1 cellular context compared by ENCODE assay signal in the genomic region with DNA sequence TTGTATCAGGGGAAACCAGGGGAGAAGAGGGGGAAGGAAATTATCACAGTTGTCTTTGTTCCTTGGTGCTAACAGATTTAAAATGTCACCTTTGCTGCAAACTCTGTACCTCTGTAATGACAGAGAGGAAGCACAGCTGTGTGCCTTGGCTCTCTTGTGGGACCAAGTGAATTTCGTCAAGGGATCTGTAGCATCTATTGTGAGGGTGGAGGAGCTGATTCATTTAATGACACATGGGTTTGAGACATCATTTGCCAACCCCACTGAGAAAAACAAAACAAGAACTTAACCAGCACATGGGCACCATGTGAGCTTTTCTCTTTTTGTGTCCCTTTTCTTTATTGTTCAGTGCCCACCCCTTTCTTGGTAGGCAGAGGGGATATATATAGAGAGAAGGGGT.
TF ChIP-seq lines count a peak whose summit lies in the region.

No MANE protein-coding gene starts in this region.

TF ChIP-seq in GM23338, 12 proteins besides CTCF, POLR2A, EP300 and RAD21 (continued from another document):
- TF ChIP-seq, protein P1, sequence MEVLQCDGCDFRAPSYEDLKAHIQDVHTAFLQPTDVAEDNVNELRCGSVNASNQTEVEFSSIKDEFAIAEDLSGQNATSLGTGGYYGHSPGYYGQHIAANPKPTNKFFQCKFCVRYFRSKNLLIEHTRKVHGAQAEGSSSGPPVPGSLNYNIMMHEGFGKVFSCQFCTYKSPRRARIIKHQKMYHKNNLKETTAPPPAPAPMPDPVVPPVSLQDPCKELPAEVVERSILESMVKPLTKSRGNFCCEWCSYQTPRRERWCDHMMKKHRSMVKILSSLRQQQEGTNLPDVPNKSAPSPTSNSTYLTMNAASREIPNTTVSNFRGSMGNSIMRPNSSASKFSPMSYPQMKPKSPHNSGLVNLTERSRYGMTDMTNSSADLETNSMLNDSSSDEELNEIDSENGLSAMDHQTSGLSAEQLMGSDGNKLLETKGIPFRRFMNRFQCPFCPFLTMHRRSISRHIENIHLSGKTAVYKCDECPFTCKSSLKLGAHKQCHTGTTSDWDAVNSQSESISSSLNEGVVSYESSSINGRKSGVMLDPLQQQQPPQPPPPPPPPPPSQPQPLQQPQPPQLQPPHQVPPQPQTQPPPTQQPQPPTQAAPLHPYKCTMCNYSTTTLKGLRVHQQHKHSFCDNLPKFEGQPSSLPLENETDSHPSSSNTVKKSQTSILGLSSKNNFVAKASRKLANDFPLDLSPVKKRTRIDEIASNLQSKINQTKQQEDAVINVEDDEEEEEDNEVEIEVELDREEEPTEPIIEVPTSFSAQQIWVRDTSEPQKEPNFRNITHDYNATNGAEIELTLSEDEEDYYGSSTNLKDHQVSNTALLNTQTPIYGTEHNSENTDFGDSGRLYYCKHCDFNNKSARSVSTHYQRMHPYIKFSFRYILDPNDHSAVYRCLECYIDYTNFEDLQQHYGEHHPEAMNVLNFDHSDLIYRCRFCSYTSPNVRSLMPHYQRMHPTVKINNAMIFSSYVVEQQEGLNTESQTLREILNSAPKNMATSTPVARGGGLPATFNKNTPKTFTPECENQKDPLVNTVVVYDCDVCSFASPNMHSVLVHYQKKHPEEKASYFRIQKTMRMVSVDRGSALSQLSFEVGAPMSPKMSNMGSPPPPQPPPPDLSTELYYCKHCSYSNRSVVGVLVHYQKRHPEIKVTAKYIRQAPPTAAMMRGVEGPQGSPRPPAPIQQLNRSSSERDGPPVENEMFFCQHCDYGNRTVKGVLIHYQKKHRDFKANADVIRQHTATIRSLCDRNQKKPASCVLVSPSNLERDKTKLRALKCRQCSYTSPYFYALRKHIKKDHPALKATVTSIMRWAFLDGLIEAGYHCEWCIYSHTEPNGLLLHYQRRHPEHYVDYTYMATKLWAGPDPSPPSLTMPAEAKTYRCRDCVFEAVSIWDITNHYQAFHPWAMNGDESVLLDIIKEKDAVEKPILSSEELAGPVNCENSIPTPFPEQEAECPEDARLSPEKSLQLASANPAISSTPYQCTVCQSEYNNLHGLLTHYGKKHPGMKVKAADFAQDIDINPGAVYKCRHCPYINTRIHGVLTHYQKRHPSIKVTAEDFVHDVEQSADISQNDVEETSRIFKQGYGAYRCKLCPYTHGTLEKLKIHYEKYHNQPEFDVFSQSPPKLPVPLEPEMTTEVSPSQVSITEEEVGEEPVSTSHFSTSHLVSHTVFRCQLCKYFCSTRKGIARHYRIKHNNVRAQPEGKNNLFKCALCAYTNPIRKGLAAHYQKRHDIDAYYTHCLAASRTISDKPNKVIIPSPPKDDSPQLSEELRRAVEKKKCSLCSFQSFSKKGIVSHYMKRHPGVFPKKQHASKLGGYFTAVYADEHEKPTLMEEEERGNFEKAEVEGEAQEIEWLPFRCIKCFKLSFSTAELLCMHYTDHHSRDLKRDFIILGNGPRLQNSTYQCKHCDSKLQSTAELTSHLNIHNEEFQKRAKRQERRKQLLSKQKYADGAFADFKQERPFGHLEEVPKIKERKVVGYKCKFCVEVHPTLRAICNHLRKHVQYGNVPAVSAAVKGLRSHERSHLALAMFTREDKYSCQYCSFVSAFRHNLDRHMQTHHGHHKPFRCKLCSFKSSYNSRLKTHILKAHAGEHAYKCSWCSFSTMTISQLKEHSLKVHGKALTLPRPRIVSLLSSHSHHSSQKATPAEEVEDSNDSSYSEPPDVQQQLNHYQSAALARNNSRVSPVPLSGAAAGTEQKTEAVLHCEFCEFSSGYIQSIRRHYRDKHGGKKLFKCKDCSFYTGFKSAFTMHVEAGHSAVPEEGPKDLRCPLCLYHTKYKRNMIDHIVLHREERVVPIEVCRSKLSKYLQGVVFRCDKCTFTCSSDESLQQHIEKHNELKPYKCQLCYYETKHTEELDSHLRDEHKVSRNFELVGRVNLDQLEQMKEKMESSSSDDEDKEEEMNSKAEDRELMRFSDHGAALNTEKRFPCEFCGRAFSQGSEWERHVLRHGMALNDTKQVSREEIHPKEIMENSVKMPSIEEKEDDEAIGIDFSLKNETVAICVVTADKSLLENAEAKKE (CRISPR knock-in tag; IDR thresholded peaks at IDR 0.05) = no peak
- TF ChIP-seq ZNF114 (CRISPR knock-in tag; IDR thresholded peaks at IDR 0.05) (no peak), POLR2AphosphoS5 (IDR thresholded peaks at IDR 0.05; ENCODE audit: low read depth) (no peak), EZH2 (IDR thresholded peaks at IDR 0.05; ENCODE audit: low read depth, unreplicated experiment) (no peak)
- TF ChIP-seq, protein P2, sequence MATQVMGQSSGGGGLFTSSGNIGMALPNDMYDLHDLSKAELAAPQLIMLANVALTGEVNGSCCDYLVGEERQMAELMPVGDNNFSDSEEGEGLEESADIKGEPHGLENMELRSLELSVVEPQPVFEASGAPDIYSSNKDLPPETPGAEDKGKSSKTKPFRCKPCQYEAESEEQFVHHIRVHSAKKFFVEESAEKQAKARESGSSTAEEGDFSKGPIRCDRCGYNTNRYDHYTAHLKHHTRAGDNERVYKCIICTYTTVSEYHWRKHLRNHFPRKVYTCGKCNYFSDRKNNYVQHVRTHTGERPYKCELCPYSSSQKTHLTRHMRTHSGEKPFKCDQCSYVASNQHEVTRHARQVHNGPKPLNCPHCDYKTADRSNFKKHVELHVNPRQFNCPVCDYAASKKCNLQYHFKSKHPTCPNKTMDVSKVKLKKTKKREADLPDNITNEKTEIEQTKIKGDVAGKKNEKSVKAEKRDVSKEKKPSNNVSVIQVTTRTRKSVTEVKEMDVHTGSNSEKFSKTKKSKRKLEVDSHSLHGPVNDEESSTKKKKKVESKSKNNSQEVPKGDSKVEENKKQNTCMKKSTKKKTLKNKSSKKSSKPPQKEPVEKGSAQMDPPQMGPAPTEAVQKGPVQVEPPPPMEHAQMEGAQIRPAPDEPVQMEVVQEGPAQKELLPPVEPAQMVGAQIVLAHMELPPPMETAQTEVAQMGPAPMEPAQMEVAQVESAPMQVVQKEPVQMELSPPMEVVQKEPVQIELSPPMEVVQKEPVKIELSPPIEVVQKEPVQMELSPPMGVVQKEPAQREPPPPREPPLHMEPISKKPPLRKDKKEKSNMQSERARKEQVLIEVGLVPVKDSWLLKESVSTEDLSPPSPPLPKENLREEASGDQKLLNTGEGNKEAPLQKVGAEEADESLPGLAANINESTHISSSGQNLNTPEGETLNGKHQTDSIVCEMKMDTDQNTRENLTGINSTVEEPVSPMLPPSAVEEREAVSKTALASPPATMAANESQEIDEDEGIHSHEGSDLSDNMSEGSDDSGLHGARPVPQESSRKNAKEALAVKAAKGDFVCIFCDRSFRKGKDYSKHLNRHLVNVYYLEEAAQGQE (IDR thresholded peaks at IDR 0.05; ENCODE audit: unreplicated experiment) = no peak
